ENCODE assay signal across 8 cellular contexts in genomic region chr1:221708076-221708571, GRCh38. TPM values are rescaled to one million over a fixed set of nuclear protein-coding genes. Genes with fewer than 3 reads are reported as not detected.
DNase-seq lines count a peak whose midpoint lies in the region; ATAC-seq and TF ChIP-seq lines count a peak whose summit lies in the region.

No MANE protein-coding gene starts in this region.

- WGBS in upper lobe of left lung, 2 donors, result 46 to 71% methylated on average over 5 of the region's 5 CpGs

- peaks cover 13% of the 10 kb centered on the region for H3K36me3 Mint-ChIP-seq in memory B cell

- peak; percentile 14 for DNase-seq in NCI-H748 (lab: John Stamatoyannopoulos, UW; ENCODE audit: unreplicated experiment)
- DNase-seq in NCI-H748 treated with DMSO at 0.1 percent for 48 hours (lab: John Stamatoyannopoulos, UW), result no peak
- DNase-seq in NCI-H146 (lab: John Stamatoyannopoulos, UW), result peak; percentile 52
- peak; percentile 32 for DNase-seq in activated gamma-delta T cell treated with anti-CD3 and anti-CD28 coated beads, Interleukin-2, amount 50 U/mL, for 16 hours (ENCODE audit: low read depth)
- DNase-seq in memory B cell (ENCODE audit: low spot score in 2 of 2), result peak in 1 of 2 donors; percentile 41
- peak in 1 of 2 donors; percentile 49 for DNase-seq in upper lobe of left lung
- no peak for DNase-seq in ACHN

- in situ Hi-C loops in ACHN (cut with HindIII; ENCODE audit: low pct_ligation_motif_present, low pct_unique_long_range_greater_than_20kb, low sequenced_read_pairs), result no loop called here

- peaks cover 12 to 35% (median 17%) of the 10 kb centered on the region in 4 donors for H3K4me1 ChIP-seq in upper lobe of left lung

- H3K27me3 Mint-ChIP-seq in memory B cell, result no peaks in the 10 kb centered on the region

- ATAC-seq in HG02571 (IDR thresholded peaks at IDR 0.05; ENCODE audit: unreplicated experiment), result peak; percentile 45
- peak; percentile 61 for ATAC-seq in memory B cell (ENCODE audit: low read depth)
- peak; percentile 38 to 78 for ATAC-seq in upper lobe of left lung (ENCODE audit: low FRiP score in 2 of 2)

- H3K9me3 ChIP-seq in upper lobe of left lung, result no peaks in the 10 kb centered on the region

- peak overlapping the region; percentile 8 to 62 (median 16) for H3K27ac ChIP-seq in upper lobe of left lung

- H3K4me3 Mint-ChIP-seq in memory B cell, result no peak overlapping the region

- no peak for TF ChIP-seq CTCF in upper lobe of left lung (IDR thresholded peaks at IDR 0.05)

- no peak overlapping the region for H3K4me3 ChIP-seq in upper lobe of left lung

- H3K27ac Mint-ChIP-seq in memory B cell, result peak overlapping the region; percentile 87

- H3K9me3 Mint-ChIP-seq in memory B cell, result no peaks in the 10 kb centered on the region

- TF ChIP-seq POLR2A in upper lobe of left lung (IDR thresholded peaks at IDR 0.05), result peak in 1 of 4 donors; percentile 54

- peaks cover 0 to 13% (median 7%) of the 10 kb centered on the region in 4 donors for H3K36me3 ChIP-seq in upper lobe of left lung

- TF ChIP-seq EP300 in upper lobe of left lung (IDR thresholded peaks at IDR 0.05), result peak in 2 of 4 donors; percentile 12 to 24

- H3K4me1 Mint-ChIP-seq in memory B cell, result peaks cover 24% of the 10 kb centered on the region

- no peaks in the 10 kb centered on the region for H3K27me3 ChIP-seq in upper lobe of left lung

RNA-seq across cellular contexts. Expression of gene DUSP10, which starts 33.8 kb away (rescaled TPM):
- 10 to 100 TPM in 5 of 6 donors, 1 to 10 TPM in 1; 7.7 to 13.7 (median 11.9) TPM for total RNA-seq in upper lobe of left lung

Comparison
In these comparisons a context has a peak if more than half of its experiments do, and no peak if none do; other contexts are left out.
1. DNase-seq: peak in NCI-H748 (single experiment), NCI-H146 (single experiment) and activated gamma-delta T cell treated with anti-CD3 and anti-CD28 coated beads, Interleukin-2, amount 50 U/mL, for 16 hours (single experiment); none in NCI-H748 treated with DMSO at 0.1 percent for 48 hours (single experiment) and ACHN (single experiment).
2. Peak in every context shown above with its lines, with median percentiles within 50 percentile points of each other: ATAC-seq.